2 cellular contexts compared by ENCODE assay signal in genomic region chr4:80114732-80115265, GRCh38.
TF ChIP-seq lines count a peak whose summit lies in the region.

No MANE protein-coding gene starts in this region.

TF ChIP-seq in HCT116, 20 proteins besides CTCF, POLR2A, EP300 and RAD21:
- TF ChIP-seq EZH2 (IDR thresholded peaks at IDR 0.05), result no peak
- no peak for TF ChIP-seq CBX3 (IDR thresholded peaks at IDR 0.05; ENCODE audit: low read depth)
- TF ChIP-seq YY1 (IDR thresholded peaks at IDR 0.05; ENCODE audit: extremely low read depth, insufficient replicate concordance, low read depth, low read length), result no peak
- no peak for TF ChIP-seq EGR1 (IDR thresholded peaks at IDR 0.05; ENCODE audit: low read depth)
- TF ChIP-seq JUND (IDR thresholded peaks at IDR 0.05), result no peak
- no peak for TF ChIP-seq POLR2AphosphoS5 (IDR thresholded peaks at IDR 0.05; ENCODE audit: low read depth, low read length)
- TF ChIP-seq CEBPB (IDR thresholded peaks at IDR 0.05; ENCODE audit: low read depth), result no peak
- no peak for TF ChIP-seq ATF3 (IDR thresholded peaks at IDR 0.05)
- no peak for TF ChIP-seq SRF (IDR thresholded peaks at IDR 0.05; ENCODE audit: low read depth)

TF ChIP-seq in K562, 482 proteins besides CTCF, POLR2A, EP300 and RAD21:
- TF ChIP-seq TCF7 (IDR thresholded peaks at IDR 0.05; ENCODE audit: borderline replicate concordance) (no peak), IRF2 (CRISPR knock-in tag; IDR thresholded peaks at IDR 0.05) (no peak), SMAD4 (CRISPR knock-in tag; conservative IDR thresholded peaks at IDR 0.05) (no peak), ZBTB9 (CRISPR knock-in tag; IDR thresholded peaks at IDR 0.05) (no peak), ZNF146 (CRISPR knock-in tag; IDR thresholded peaks at IDR 0.05; ENCODE audit: unreplicated experiment) (no peak), ILF3 (IDR thresholded peaks at IDR 0.05; ENCODE audit: borderline replicate concordance) (no peak), ZNF778 (CRISPR knock-in tag; IDR thresholded peaks at IDR 0.05) (no peak), ZNF561 (CRISPR knock-in tag; conservative IDR thresholded peaks at IDR 0.05) (no peak), RBM25 (IDR thresholded peaks at IDR 0.05; ENCODE audit: low read depth, low read length, severe bottlenecking) (no peak), HMG20B (CRISPR knock-in tag; IDR thresholded peaks at IDR 0.05) (no peak), KHSRP (IDR thresholded peaks at IDR 0.05) (no peak), HCFC1 (IDR thresholded peaks at IDR 0.05; ENCODE audit: low read depth, low read length) (no peak), TEAD4 (IDR thresholded peaks at IDR 0.05; ENCODE audit: low read length) (no peak), TEAD4 (CRISPR knock-in tag; IDR thresholded peaks at IDR 0.05; ENCODE audit: borderline replicate concordance) (no peak)
- TF ChIP-seq, protein P1, sequence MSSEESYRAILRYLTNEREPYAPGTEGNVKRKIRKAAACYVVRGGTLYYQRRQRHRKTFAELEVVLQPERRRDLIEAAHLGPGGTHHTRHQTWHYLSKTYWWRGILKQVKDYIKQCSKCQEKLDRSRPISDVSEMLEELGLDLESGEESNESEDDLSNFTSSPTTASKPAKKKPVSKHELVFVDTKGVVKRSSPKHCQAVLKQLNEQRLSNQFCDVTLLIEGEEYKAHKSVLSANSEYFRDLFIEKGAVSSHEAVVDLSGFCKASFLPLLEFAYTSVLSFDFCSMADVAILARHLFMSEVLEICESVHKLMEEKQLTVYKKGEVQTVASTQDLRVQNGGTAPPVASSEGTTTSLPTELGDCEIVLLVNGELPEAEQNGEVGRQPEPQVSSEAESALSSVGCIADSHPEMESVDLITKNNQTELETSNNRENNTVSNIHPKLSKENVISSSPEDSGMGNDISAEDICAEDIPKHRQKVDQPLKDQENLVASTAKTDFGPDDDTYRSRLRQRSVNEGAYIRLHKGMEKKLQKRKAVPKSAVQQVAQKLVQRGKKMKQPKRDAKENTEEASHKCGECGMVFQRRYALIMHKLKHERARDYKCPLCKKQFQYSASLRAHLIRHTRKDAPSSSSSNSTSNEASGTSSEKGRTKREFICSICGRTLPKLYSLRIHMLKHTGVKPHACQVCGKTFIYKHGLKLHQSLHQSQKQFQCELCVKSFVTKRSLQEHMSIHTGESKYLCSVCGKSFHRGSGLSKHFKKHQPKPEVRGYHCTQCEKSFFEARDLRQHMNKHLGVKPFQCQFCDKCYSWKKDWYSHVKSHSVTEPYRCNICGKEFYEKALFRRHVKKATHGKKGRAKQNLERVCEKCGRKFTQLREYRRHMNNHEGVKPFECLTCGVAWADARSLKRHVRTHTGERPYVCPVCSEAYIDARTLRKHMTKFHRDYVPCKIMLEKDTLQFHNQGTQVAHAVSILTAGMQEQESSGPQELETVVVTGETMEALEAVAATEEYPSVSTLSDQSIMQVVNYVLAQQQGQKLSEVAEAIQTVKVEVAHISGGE (CRISPR knock-in tag; IDR thresholded peaks at IDR 0.05), result no peak
